24 cellular contexts compared by ENCODE assay signal in genomic region chr4:39061450-39061849, GRCh38. TPM values are rescaled to one million over a fixed set of nuclear protein-coding genes. Genes with fewer than 3 reads are reported as not detected.
DNase-seq lines count a peak whose midpoint lies in the region; ATAC-seq and TF ChIP-seq lines count a peak whose summit lies in the region.
"Had no signal": no experiment of that assay in that cellular context is flagged by ENCODE, and none has a peak within 500 bp of the region (broad histone marks: within the 10 kb centered on the region; RNA-seq: fewer than 3 reads in every experiment).

No MANE protein-coding gene starts in this region.

- H3K27me3 ChIP-seq in DND-41 (ENCODE audit: insufficient read depth, low read length, poor library complexity): no peaks in the 10 kb centered on the region
- H3K27me3 ChIP-seq in Loucy (ENCODE audit: insufficient read depth, low read length, poor library complexity, severe bottlenecking): no peaks in the 10 kb centered on the region
- H3K27me3 ChIP-seq: cardiac muscle cell, ovary, suprapubic skin had no signal

- no peak for DNase-seq in DND-41
- DNase-seq in memory B cell (ENCODE audit: low spot score in 2 of 2): no peak
- DNase-seq in cerebellar nuclear complex (lab: John Stamatoyannopoulos, UW): no peak
- no peak for DNase-seq in mucosa of gallbladder (ENCODE audit: low spot score)
- DNase-seq: activated naive CD4-positive, alpha-beta T cell treated with anti-CD3 and anti-CD28 coated beads, Interleukin-2, amount 50 U/mL, for 16 hours; Calu3; Kasumi-1; kidney glomerular epithelial cell; naive thymus-derived CD4-positive, alpha-beta T cell; NCI-H1048; NCI-H187; NCI-H69; ovary; stimulated activated CD4-positive, alpha-beta T cell treated with anti-CD3 and anti-CD28 coated beads, Interleukin-4, amount 100 ng/mL, for 24 hours; stimulated activated naive B cell treated with anti-CD40 and anti-IgM and Interleukin-4, amounts not matched to agents 10 μg/mL and 1 μg/mL and 100 μg/mL, for 72 hours; T-helper 9 cell; WERI-Rb-1 had no signal

- H3K4me2 ChIP-seq in DND-41 (ENCODE audit: insufficient read depth, low read length) (no peak overlapping the region), Loucy (ENCODE audit: low read depth, low read length, poor library complexity, severe bottlenecking) (no peak overlapping the region)

- H3K4me1 ChIP-seq in DND-41 (ENCODE audit: insufficient read depth, low read length): no peaks in the 10 kb centered on the region
- peaks cover 17% of the 10 kb centered on the region for H3K4me1 ChIP-seq in Loucy (ENCODE audit: insufficient read depth, low read length, poor library complexity, severe bottlenecking)

- H3K36me3 Mint-ChIP-seq in brain (no peaks in the 10 kb centered on the region), memory B cell (peaks cover 8% of the 10 kb centered on the region)

- peaks cover 16% of the 10 kb centered on the region for H3K79me2 ChIP-seq in DND-41 (ENCODE audit: insufficient read depth, low read length)
- peaks cover 60% of the 10 kb centered on the region for H3K79me2 ChIP-seq in Loucy (ENCODE audit: insufficient read depth, low read length)

- no peaks in the 10 kb centered on the region for H3K9me3 Mint-ChIP-seq in brain
- H3K9me3 Mint-ChIP-seq in memory B cell: no peaks in the 10 kb centered on the region
- H3K9me3 Mint-ChIP-seq: activated T-helper 1 cell treated with anti-CD3 and anti-CD28 coated beads, Interleukin-12 subunit alpha, Interleukin-12 subunit beta, Interleukin-2, Interleukin-4 antibody, amounts not matched to agents 30 ng/mL and 10 ng/mL and 1 ng/mL, durations not matched to agents 14 hours and 24 hours and 36 hours; naive thymus-derived CD4-positive, alpha-beta T cell; stimulated activated naive B cell treated with anti-CD40 and anti-IgM and Interleukin-4, amounts not matched to agents 10 μg/mL and 1 μg/mL and 100 μg/mL, for 72 hours had no signal

- H3K27ac Mint-ChIP-seq in brain (peak overlapping the region in 1 of 5 experiments; percentile 87), memory B cell (peak overlapping the region; percentile 28)
- H3K27ac Mint-ChIP-seq: stimulated activated naive B cell treated with anti-CD40 and anti-IgM and Interleukin-4, amounts not matched to agents 10 μg/mL and 1 μg/mL and 100 μg/mL, for 72 hours had no signal

- H3K36me3 ChIP-seq in DND-41 (ENCODE audit: insufficient read depth, low read length) (no peaks in the 10 kb centered on the region), Loucy (ENCODE audit: insufficient read depth, low read length) (no peaks in the 10 kb centered on the region)
- H3K36me3 ChIP-seq: cardiac muscle cell, ovary, suprapubic skin, WERI-Rb-1 had no signal

- H3K9me2 ChIP-seq in Loucy (replicated peaks; ENCODE audit: low read depth, low read length): no peaks in the 10 kb centered on the region

- no peak for ATAC-seq in DND-41 (ENCODE audit: insufficient read depth, low read depth)
- ATAC-seq in memory B cell (ENCODE audit: low read depth): no peak
- ATAC-seq in GM21576 (IDR thresholded peaks at IDR 0.05; ENCODE audit: unreplicated experiment): no peak
- ATAC-seq: naive thymus-derived CD4-positive, alpha-beta T cell; stimulated activated naive B cell treated with anti-CD40 and anti-IgM and Interleukin-4, amounts not matched to agents 10 μg/mL and 1 μg/mL and 100 μg/mL, for 72 hours had no signal

- H3K9ac ChIP-seq in DND-41 (ENCODE audit: low read depth, low read length) (no peak overlapping the region), Loucy (ENCODE audit: low read depth, low read length, poor library complexity, severe bottlenecking) (no peak overlapping the region)

- peak; percentile 7 for TF ChIP-seq CTCF in DND-41 (IDR thresholded peaks at IDR 0.05; ENCODE audit: borderline replicate concordance, extremely low read depth, low read length, poor library complexity, severe bottlenecking)
- TF ChIP-seq CTCF in Loucy (conservative IDR thresholded peaks at IDR 0.05; ENCODE audit: low read length): peak; percentile 31; the same call in 1 of the 2 replicates
- TF ChIP-seq CTCF in brain (conservative IDR thresholded peaks at IDR 0.05): peak in 1 of 2 experiments; percentile 21

- no peaks in the 10 kb centered on the region for H3K9me3 ChIP-seq in DND-41 (ENCODE audit: insufficient read depth, low read length, severe bottlenecking)
- no peaks in the 10 kb centered on the region for H3K9me3 ChIP-seq in Loucy (ENCODE audit: insufficient read depth, low read depth, low read length)
- H3K9me3 ChIP-seq: ovary, suprapubic skin had no signal

- H3K4me3 Mint-ChIP-seq in brain: peak overlapping the region; percentile 81 to 95 (median 87)
- no peak overlapping the region for H3K4me3 Mint-ChIP-seq in memory B cell
- H3K4me3 Mint-ChIP-seq: activated T-helper 1 cell treated with anti-CD3 and anti-CD28 coated beads, Interleukin-12 subunit alpha, Interleukin-12 subunit beta, Interleukin-2, Interleukin-4 antibody, amounts not matched to agents 30 ng/mL and 10 ng/mL and 1 ng/mL, durations not matched to agents 14 hours and 24 hours and 36 hours; naive thymus-derived CD4-positive, alpha-beta T cell had no signal

- H2AFZ ChIP-seq in DND-41 (ENCODE audit: low read depth, low read length) (no peak overlapping the region), Loucy (ENCODE audit: low read length) (no peak overlapping the region)

- no peaks in the 10 kb centered on the region for H3F3A ChIP-seq in Loucy (ENCODE audit: low read depth)

- H4K20me1 ChIP-seq in DND-41 (ENCODE audit: insufficient read depth, low read length): peaks cover 11% of the 10 kb centered on the region; the same call in 1 of the 2 replicates
- H4K20me1 ChIP-seq in Loucy (ENCODE audit: insufficient read depth, low read length, poor library complexity, severe bottlenecking): peaks cover 28% of the 10 kb centered on the region

- H3K4me3 ChIP-seq in DND-41 (ENCODE audit: low read depth in 1 of 2, low read length in 2 of 2) (no peak overlapping the region), Loucy (ENCODE audit: low read length, poor library complexity, severe bottlenecking) (no peak overlapping the region)
- H3K4me3 ChIP-seq: cardiac muscle cell, ovary, suprapubic skin had no signal

- H3K4me1 Mint-ChIP-seq in brain (peaks cover 41% of the 10 kb centered on the region), memory B cell (peaks cover 28% of the 10 kb centered on the region)

- H3K27me3 Mint-ChIP-seq in brain (peaks cover 3% of the 10 kb centered on the region), memory B cell (no peaks in the 10 kb centered on the region)
- H3K27me3 Mint-ChIP-seq: naive thymus-derived CD4-positive, alpha-beta T cell; stimulated activated naive B cell treated with anti-CD40 and anti-IgM and Interleukin-4, amounts not matched to agents 10 μg/mL and 1 μg/mL and 100 μg/mL, for 72 hours had no signal

- no peak overlapping the region for H3K27ac ChIP-seq in DND-41 (ENCODE audit: low read length)
- H3K27ac ChIP-seq: cardiac muscle cell, ovary, suprapubic skin, WERI-Rb-1 had no signal

RNA-seq across cellular contexts. Expression of gene KLHL5, which starts 0.6 kb away (rescaled TPM):
- polyA plus RNA-seq in brain (ENCODE audit: insufficient read depth, low read depth, low replicate concordance): 13.0 TPM
- 29.6 TPM for total RNA-seq in mucosa of gallbladder

RNA-seq across cellular contexts. Expression of gene TMEM156, which starts 29.2 kb away (rescaled TPM):
- polyA plus RNA-seq in brain (ENCODE audit: insufficient read depth, low read depth, low replicate concordance): 0.27 TPM
- 3.3 TPM for total RNA-seq in mucosa of gallbladder
- total RNA-seq: cardiac muscle cell, H1, suprapubic skin had no signal
- polyA plus RNA-seq: cardiac muscle cell, H1 had no signal
